In the genomic region with DNA sequence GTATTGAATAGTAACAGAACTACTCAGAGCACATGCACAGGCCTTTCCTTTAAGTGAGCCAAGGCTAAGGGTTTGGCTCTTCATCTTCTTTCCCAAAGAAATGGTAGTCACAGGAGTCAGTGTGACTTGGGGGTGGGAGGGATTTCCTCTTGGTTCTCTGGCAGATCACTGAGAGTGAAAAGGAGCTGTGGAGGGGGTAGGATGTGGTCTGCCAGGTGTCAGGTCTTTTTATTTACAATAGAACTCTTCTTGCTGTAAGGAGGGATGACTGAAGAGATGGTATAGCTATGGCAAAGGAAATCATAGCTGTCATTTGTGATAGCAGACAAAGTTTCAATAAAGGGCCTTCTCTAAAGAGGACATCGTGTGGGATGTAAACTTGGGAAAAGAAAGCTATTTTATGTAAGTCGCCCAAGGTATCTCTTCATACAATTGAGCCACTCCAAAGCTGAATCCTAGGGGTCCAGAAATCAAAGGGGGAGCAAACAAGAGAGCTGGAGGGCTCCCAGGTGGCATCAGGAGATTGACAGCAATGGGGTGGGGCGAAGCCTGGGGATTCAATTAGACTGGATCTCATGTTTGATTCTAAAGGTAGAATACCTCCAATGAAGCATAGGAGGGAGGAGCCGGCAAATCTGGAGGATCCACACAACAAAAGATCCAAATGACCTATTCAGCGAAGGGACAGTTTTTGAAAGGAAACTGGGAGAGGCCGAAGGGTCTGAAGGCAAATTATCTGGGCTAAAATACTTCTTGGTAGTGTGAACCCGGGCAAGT, we compare ENCODE assay signal across 10 cellular contexts. TPM values are rescaled to one million over a fixed set of nuclear protein-coding genes. Genes with fewer than 3 reads are reported as not detected.
A peak's percentile ranks its signal among the peaks of the same experiment; 100 is the strongest.
DNase-seq lines count a peak whose midpoint lies in the region; ATAC-seq, FAIRE-seq and TF ChIP-seq lines count a peak whose summit lies in the region.
"Had no signal": no experiment of that assay in that cellular context is flagged by ENCODE, and none has a peak within 500 bp of the region (broad histone marks: within the 10 kb centered on the region; RNA-seq: fewer than 3 reads in every experiment).

No MANE protein-coding gene starts in this region.

- in situ Hi-C loops in GM23248 (cut with MboI) = no loop called here

- no peak for FAIRE-seq in H1 (lab: Jason Lieb, UNC)

- H3K56ac ChIP-seq in H1 (replicated peaks; ENCODE audit: insufficient read length, low read depth, low read length) = no peak overlapping the region

- no peak overlapping the region for H3K4ac ChIP-seq in H1 (replicated peaks; ENCODE audit: insufficient read length, low read depth, low read length)

- H3K9me3 ChIP-seq in GM23248 (ENCODE audit: low read depth) (no peaks in the 10 kb centered on the region), OCI-LY7 (ENCODE audit: low read length) (no peaks in the 10 kb centered on the region), H1 (ENCODE audit: insufficient read depth in 2 of 2, low read depth in 1 of 2, low read length in 1 of 2) (no peaks in the 10 kb centered on the region)

- no peak for TF ChIP-seq EP300 in H1 (IDR thresholded peaks at IDR 0.05; ENCODE audit: borderline replicate concordance in 1 of 2, low read depth in 2 of 2, low read length in 2 of 2)

- 0 out of 2 replicates have a peak overlapping the region, but pooled peaks have one; percentile 21 for H2BK15ac ChIP-seq in H1 (ENCODE audit: low read length)

- no peak overlapping the region for H3K4me3 ChIP-seq in GM23248
- H3K4me3 ChIP-seq in OCI-LY7 (ENCODE audit: low read depth, low read length, poor library complexity, severe bottlenecking) = no peak overlapping the region
- no peak overlapping the region for H3K4me3 ChIP-seq in H1 (ENCODE audit: extremely low read depth in 1 of 4, insufficient read depth in 2 of 4, low read depth in 3 of 4, low read length in 4 of 4)
- no peak overlapping the region for H3K4me3 ChIP-seq in rectal smooth muscle tissue (ENCODE audit: low read length)
- H3K4me3 ChIP-seq: PC-9 had no signal

- intact Hi-C loops in OCI-LY7 (cut with micrococcal nuclease; ENCODE audit: unreplicated experiment) = no loop called here

- no peaks in the 10 kb centered on the region for H3K79me1 ChIP-seq in H1 (ENCODE audit: low read depth, low read length)

- BruUV-seq in OCI-LY7 (replicated peaks; lab: Mats Ljungman, UMichigan) = no TSS peak

- H3K27me3 ChIP-seq in GM23248 (replicated peaks; ENCODE audit: insufficient read depth) (no peaks in the 10 kb centered on the region), H1 (replicated peaks in 1 of 4; ENCODE audit: control insufficient read depth in 3 of 4, extremely low read depth in 1 of 4, insufficient read depth in 3 of 4, low read length in 3 of 4) (no peaks in the 10 kb centered on the region), rectal smooth muscle tissue (ENCODE audit: control insufficient read depth, insufficient read depth, low read length) (no peaks in the 10 kb centered on the region)

- peak overlapping the region; percentile 36; the same call in 1 of the 2 replicates for H2BK20ac ChIP-seq in H1 (ENCODE audit: low read length)

- no peak overlapping the region for H3K27ac ChIP-seq in GM23248
- peak overlapping the region; percentile 74 for H3K27ac ChIP-seq in OCI-LY7 (ENCODE audit: low read depth, low read length, poor library complexity, severe bottlenecking)
- H3K27ac ChIP-seq in H1 (ENCODE audit: low read depth, low read length) = no peak overlapping the region
- H3K27ac ChIP-seq in rectal smooth muscle tissue (ENCODE audit: low read depth, low read length) = peak overlapping the region; percentile 89

- H3K9me2 ChIP-seq in GM23248 (ENCODE audit: insufficient read depth) (no peaks in the 10 kb centered on the region), OCI-LY7 (ENCODE audit: insufficient read depth, low read length) (no peaks in the 10 kb centered on the region)

- H3K9ac ChIP-seq in GM23248 (no peak overlapping the region), H1 (replicated peaks in 1 of 4; ENCODE audit: extremely low read depth in 1 of 4, low read depth in 3 of 4, low read length in 3 of 4) (no peak overlapping the region), rectal smooth muscle tissue (ENCODE audit: low read length) (no peak overlapping the region)

- ATAC-seq in GM21786 (IDR thresholded peaks at IDR 0.05; ENCODE audit: unreplicated experiment) (no peak), GM19397 (IDR thresholded peaks at IDR 0.05; ENCODE audit: unreplicated experiment) (no peak)

- peaks cover 4% of the 10 kb centered on the region; the same call in 1 of the 2 replicates for H3K23me2 ChIP-seq in H1 (ENCODE audit: low read depth, low read length)

- H2AK5ac ChIP-seq in H1 (ENCODE audit: low read depth, low read length) = no peak overlapping the region

- TF ChIP-seq CTCF in OCI-LY7 (conservative IDR thresholded peaks at IDR 0.05; ENCODE audit: low read length) = no peak
- no peak for TF ChIP-seq CTCF in H1 (IDR thresholded peaks at IDR 0.05; ENCODE audit: control extremely low read depth in 1 of 3, insufficient read depth in 1 of 3, low read depth in 1 of 3, low read length in 3 of 3)

- CTCF ChIA-PET in OCI-LY7 (lab: Charles Lee; ENCODE audit: unreplicated experiment) = interaction anchor here (1.0 kb wide), 1 partner anchor 20 kb away, joined by 3 read pairs; a partner anchor contains a TSS
- CTCF ChIA-PET in H1 (lab: Charles Lee; ENCODE audit: partially characterized antibody) = interaction anchor here (0.6 to 6.6 kb wide), 3 partner anchors 54 to 887 kb away, joined by 3 to 32 read pairs (median 3); no protein-coding TSS in a partner anchor

- H3K18ac ChIP-seq in H1 (ENCODE audit: extremely low read depth, low read length) = no peak overlapping the region

- no peak overlapping the region for H4K8ac ChIP-seq in H1 (ENCODE audit: extremely low read depth, insufficient read depth, low read length)

- H3K4me2 ChIP-seq in GM23248 (ENCODE audit: unreplicated experiment) = no peak overlapping the region
- peak overlapping the region; percentile 69 for H3K4me2 ChIP-seq in OCI-LY7 (ENCODE audit: low read length)
- H3K4me2 ChIP-seq in H1 (ENCODE audit: insufficient read depth in 1 of 2, low read depth in 2 of 2, low read length in 2 of 2) = peak overlapping the region in 1 of 2 experiments; percentile 25; a peak in 1 of 4 replicates

- no peak overlapping the region for H3K14ac ChIP-seq in H1 (ENCODE audit: insufficient read length)

- no peak overlapping the region for H2BK12ac ChIP-seq in H1 (ENCODE audit: low read depth, low read length)

- H2AFZ ChIP-seq in GM23248 (peak overlapping the region; percentile 95), OCI-LY7 (ENCODE audit: low read length) (peak overlapping the region; percentile 84), H1 (ENCODE audit: low read length) (peak overlapping the region; percentile 24; the same call in 1 of the 2 replicates)

- H3K4me1 ChIP-seq in GM23248 (ENCODE audit: insufficient read depth) (peaks cover 13% of the 10 kb centered on the region; the same call in 1 of the 2 replicates), OCI-LY7 (ENCODE audit: insufficient read depth, low read length, poor library complexity, severe bottlenecking) (peaks cover 53% of the 10 kb centered on the region), H1 (replicated peaks in 1 of 4; ENCODE audit: control insufficient read depth in 3 of 4, insufficient read depth in 4 of 4, low read length in 3 of 4) (peaks cover 9 to 20% (median 17%) of the 10 kb centered on the region in 4 experiments; a peak in 5 of 7 replicates), rectal smooth muscle tissue (ENCODE audit: control insufficient read depth, insufficient read depth, low read length) (peaks cover 5% of the 10 kb centered on the region)

- H4K20me1 ChIP-seq in GM23248 (ENCODE audit: insufficient read depth) = no peaks in the 10 kb centered on the region
- H4K20me1 ChIP-seq in OCI-LY7 (ENCODE audit: insufficient read depth, low read length) = peaks cover 9% of the 10 kb centered on the region; the same call in 1 of the 2 replicates
- H4K20me1 ChIP-seq in H1 (replicated peaks in 1 of 2; ENCODE audit: control insufficient read depth in 1 of 2, insufficient read depth in 2 of 2, low read length in 2 of 2) = no peaks in the 10 kb centered on the region

- TF ChIP-seq POLR2A in H1 (IDR thresholded peaks at IDR 0.05; ENCODE audit: control extremely low read depth in 1 of 2, low read depth in 2 of 2, low read length in 2 of 2) = no peak

- no peak overlapping the region for H3K23ac ChIP-seq in H1 (ENCODE audit: insufficient read length)

- WGBS in GM23248 (ENCODE audit: low coverage in 1 of 2, low lambda C conversion rate in 2 of 2, missing lambda C conversion rate in 2 of 2), 2 experiments = 95 to 96% methylated on average over 7 of the region's 7 CpGs
- WGBS in H1 (ENCODE audit: extremely low coverage in 1 of 2, insufficient coverage in 1 of 2, insufficient read length in 1 of 2, insufficient replicate concordance in 2 of 2, low coverage in 1 of 2, low lambda C conversion rate in 2 of 2, missing lambda C conversion rate in 1 of 2), 2 experiments = 90% methylated on average over 7 of the region's 7 CpGs; no CpG with 5 or more reads in 1 of the 2 experiments

- POLR2A ChIA-PET in OCI-LY7 (lab: Charles Lee) = interaction anchor here (0.5 to 11.9 kb wide), 27 partner anchors 8 to 77 kb away, joined by 3 to 203 read pairs (median 8); a partner anchor contains a TSS
- POLR2A ChIA-PET in H1 (lab: Charles Lee; ENCODE audit: partially characterized antibody) = interaction anchor here (1.1 to 19.4 kb wide), 11 partner anchors 8 to 69 kb away, joined by 4 to 255 read pairs (median 12); a partner anchor contains a TSS

- no peak overlapping the region for H4K91ac ChIP-seq in H1 (replicated peaks; ENCODE audit: insufficient read length, low read length)

- H3K36me3 ChIP-seq in GM23248 (ENCODE audit: low read depth) (peaks cover 8% of the 10 kb centered on the region), OCI-LY7 (ENCODE audit: insufficient read depth, low read length) (peaks cover 21% of the 10 kb centered on the region), H1 (ENCODE audit: control insufficient read depth in 2 of 4, insufficient read depth in 4 of 4, low read length in 3 of 4) (peaks cover 0 to 8% (median 0%) of the 10 kb centered on the region in 4 experiments; a peak in 1 of 8 replicates), rectal smooth muscle tissue (ENCODE audit: control insufficient read depth, insufficient read depth, low read length) (no peaks in the 10 kb centered on the region)

- no peak for TF ChIP-seq RAD21 in H1 (IDR thresholded peaks at IDR 0.05 in 1 of 2, conservative IDR thresholded peaks at IDR 0.05 in 1 of 2; ENCODE audit: low read depth in 2 of 2, low read length in 2 of 2)

- no peak overlapping the region for H2BK120ac ChIP-seq in H1 (replicated peaks; ENCODE audit: low read depth, low read length)

- no peak for DNase-seq in GM23248
- DNase-seq in OCI-LY7 (ENCODE audit: low spot score) = peak; percentile 66
- no peak for DNase-seq in H1 (ENCODE audit: low read depth in 1 of 2, low spot score in 2 of 2)
- no peak for DNase-seq in COR-L47 (lab: John Stamatoyannopoulos, UW)
- DNase-seq in inferior parietal cortex (ENCODE audit: extremely low spot score) = no peak
- DNase-seq: naive B cell, PC-9 had no signal

- no peak overlapping the region for H2BK5ac ChIP-seq in H1 (ENCODE audit: low read depth, low read length)

- peaks cover 22% of the 10 kb centered on the region for H3K79me2 ChIP-seq in GM23248 (ENCODE audit: insufficient read depth)
- H3K79me2 ChIP-seq in OCI-LY7 (ENCODE audit: insufficient read depth, low read depth, low read length) = peaks cover 27% of the 10 kb centered on the region
- H3K79me2 ChIP-seq in H1 (ENCODE audit: control insufficient read depth in 1 of 2, insufficient read depth in 2 of 2, low read length in 2 of 2) = peaks cover 14 to 24% of the 10 kb centered on the region in 2 experiments

- no peak overlapping the region for H4K5ac ChIP-seq in H1 (ENCODE audit: insufficient read length, low read depth, low read length)

- H3F3A ChIP-seq in GM23248 (ENCODE audit: insufficient read depth) = peaks cover 11% of the 10 kb centered on the region; the same call in 1 of the 2 replicates

RNA-seq across cellular contexts. Expression of a gene that starts 20.0 kb away (rescaled TPM):
- total RNA-seq in GM23248 (2014; rRNA removed; shearing (Covaris generic)) = 39.0 and 54.4 TPM in 2 replicates
- polyA plus RNA-seq in GM23248 (2016; fragmentation: Nextera tagmentation; extraction: Ambion mirVana) (36.5 and 37.0 TPM in 2 replicates), H1 (2011; rRNA removed) (28.8 and 45.7 TPM in 2 replicates)
- 133 and 169 TPM in 2 replicates for total RNA-seq in OCI-LY7 (2014; rRNA removed; shearing (Covaris generic))
- 213 and 259 TPM in 2 replicates for total RNA-seq in OCI-LY7 (2022)
- 70.0 and 75.9 TPM in 2 replicates for total RNA-seq in H1 (2021; fragmentation: NEBNext Ultra II Directional; extraction: Animal tissue kit (Norgen Biotek cat#: 25700))
- polyA plus RNA-seq in H1 (2011; cell fraction: cytosol; rRNA removed) = 46.3 TPM
- 145 TPM for polyA plus RNA-seq in H1 (2011; cell fraction: nucleus; rRNA removed)
- 34.2 to 46.0 TPM (median 42.9 TPM) in 4 replicates for polyA plus RNA-seq in H1 (2012, experiment 1 of 2)
- polyA plus RNA-seq in H1 (2012, experiment 2 of 2) = 3.4 TPM
- 49.2 TPM for polyA plus RNA-seq in H1 (2013, experiment 1 of 2)
- 36.7 TPM for polyA plus RNA-seq in H1 (2013, experiment 2 of 2)
- polyA minus RNA-seq in H1 (2011; rRNA and poly(A)+ RNA removed) = 72.5 and 82.6 TPM in 2 replicates
- 53.7 TPM for polyA minus RNA-seq in H1 (2011; cell fraction: cytosol; rRNA and poly(A)+ RNA removed)
- polyA minus RNA-seq in H1 (2011; cell fraction: nucleus; rRNA and poly(A)+ RNA removed) = 250 TPM

Comparison
In these comparisons a context has a peak if more than half of its experiments do, and no peak if none do; other contexts are left out.
1. H2AFZ ChIP-seq: peak in every context shown above with its lines; median percentile 95 in GM23248; 84 in OCI-LY7; 24 in H1.
2. H3K27ac ChIP-seq: peak in OCI-LY7 (single experiment) and rectal smooth muscle tissue (single experiment); none in GM23248 (single experiment) and H1 (single experiment).